In genomic region chr1:214067853-214068703, GRCh38 we compare ENCODE assay signal across 23 cellular contexts.
"Had no signal": no experiment of that assay in that cellular context is flagged by ENCODE, and none has a peak within 500 bp of the region (broad histone marks: within the 10 kb centered on the region; RNA-seq: fewer than 3 reads in every experiment).

No MANE protein-coding gene starts in this region.

- H3K9me3 ChIP-seq: colonic mucosa, neutrophil, right atrium auricular region, stomach, thoracic aorta, transverse colon, uterus had no signal

- H3K27me3 ChIP-seq: colonic mucosa, foreskin keratinocyte, hepatocyte, neutrophil, right atrium auricular region, stomach, transverse colon, uterus had no signal

- DNase-seq: colonic mucosa; dermis blood vessel endothelial cell; endodermal cell; erythroblast; foreskin keratinocyte; head of caudate nucleus; kidney; left cardiac atrium; mammary epithelial cell; naive thymus-derived CD4-positive, alpha-beta T cell; posterior cingulate gyrus; small intestine; stimulated activated CD4-positive, alpha-beta T cell treated with anti-CD3 and anti-CD28 coated beads, Interleukin-12 subunit alpha, Interleukin-12 subunit beta, amount 100 ng/mL, for 4 hours; stimulated activated naive CD4-positive, alpha-beta T cell; stomach; substantia nigra; transverse colon; uterus had no signal

- FAIRE-seq: endothelial cell of umbilical vein, kidney, small intestine had no signal

- H3K4me3 ChIP-seq: colonic mucosa, hepatocyte, right atrium auricular region, stomach, thoracic aorta, transverse colon, uterus had no signal

- H3K36me3 ChIP-seq: colonic mucosa, neutrophil, right atrium auricular region, stomach, thoracic aorta, transverse colon, uterus had no signal

- H3K4me1 Mint-ChIP-seq: naive thymus-derived CD4-positive, alpha-beta T cell had no signal

- ATAC-seq: foreskin keratinocyte; left cardiac atrium; naive thymus-derived CD4-positive, alpha-beta T cell had no signal

- H3K4me3 Mint-ChIP-seq: endodermal cell; naive thymus-derived CD4-positive, alpha-beta T cell had no signal

- H3K4me1 ChIP-seq: colonic mucosa, foreskin keratinocyte, right atrium auricular region, stomach, transverse colon, uterus had no signal

- H3K79me2 ChIP-seq: hepatocyte had no signal

- H3K27ac ChIP-seq: colonic mucosa, foreskin keratinocyte, hepatocyte, neutrophil, right atrium auricular region, stomach, thoracic aorta, transverse colon, uterus had no signal

- H3K36me3 Mint-ChIP-seq: naive thymus-derived CD4-positive, alpha-beta T cell had no signal

- H3K27ac Mint-ChIP-seq: endodermal cell; naive thymus-derived CD4-positive, alpha-beta T cell had no signal

- H3K4me2 ChIP-seq: hepatocyte had no signal

- H3K9me3 Mint-ChIP-seq: endodermal cell had no signal

- H2AFZ ChIP-seq: hepatocyte had no signal
